ENCODE assay signal across 1 cellular context in the genomic region with DNA sequence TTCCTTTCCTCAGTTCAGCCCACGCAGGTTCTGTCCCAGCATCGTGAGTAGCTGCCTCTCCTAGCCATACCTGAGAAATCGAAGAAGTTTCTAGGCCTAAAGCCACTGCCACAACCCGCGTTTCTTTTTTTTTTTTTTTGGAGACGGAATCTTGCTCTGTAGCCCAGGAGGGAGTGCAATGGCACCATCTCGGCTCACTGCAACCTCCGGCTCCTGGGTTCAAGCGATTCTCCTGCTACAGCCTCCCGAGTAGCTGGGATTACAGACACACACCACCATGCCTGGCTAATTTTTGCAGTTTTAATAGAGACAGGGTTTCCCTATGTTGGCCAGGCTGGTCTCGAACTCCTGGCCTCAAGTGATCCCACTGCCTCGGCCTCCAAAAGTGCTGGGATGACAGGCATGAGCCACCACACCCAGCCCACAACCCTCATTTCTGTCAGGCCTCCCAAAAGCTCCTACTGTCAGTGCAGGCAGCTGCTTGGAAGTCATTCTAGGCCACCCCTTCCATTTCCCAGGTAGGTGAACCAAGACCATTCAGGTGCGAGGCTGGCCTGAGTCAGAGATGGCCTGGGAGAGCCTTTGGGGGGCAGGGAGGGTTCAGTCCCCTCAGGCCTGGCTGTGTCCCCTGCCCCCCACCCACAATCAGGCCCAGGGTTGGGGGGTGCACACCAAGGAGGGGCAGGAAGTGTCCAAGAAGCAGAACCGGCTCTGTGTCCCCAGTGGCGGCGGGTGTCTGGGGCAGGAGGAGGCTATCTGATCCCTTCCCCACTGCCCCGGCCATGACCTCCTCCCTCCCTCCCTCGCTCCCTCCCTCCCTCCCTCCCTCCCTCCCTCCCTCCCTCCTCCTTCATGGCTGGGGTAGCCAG.
TF ChIP-seq lines count a peak whose summit lies in the region.

No MANE protein-coding gene starts in this region.

TF ChIP-seq in K562, 482 proteins besides CTCF, POLR2A, EP300 and RAD21 (continued from another document):
- TF ChIP-seq, protein P1, sequence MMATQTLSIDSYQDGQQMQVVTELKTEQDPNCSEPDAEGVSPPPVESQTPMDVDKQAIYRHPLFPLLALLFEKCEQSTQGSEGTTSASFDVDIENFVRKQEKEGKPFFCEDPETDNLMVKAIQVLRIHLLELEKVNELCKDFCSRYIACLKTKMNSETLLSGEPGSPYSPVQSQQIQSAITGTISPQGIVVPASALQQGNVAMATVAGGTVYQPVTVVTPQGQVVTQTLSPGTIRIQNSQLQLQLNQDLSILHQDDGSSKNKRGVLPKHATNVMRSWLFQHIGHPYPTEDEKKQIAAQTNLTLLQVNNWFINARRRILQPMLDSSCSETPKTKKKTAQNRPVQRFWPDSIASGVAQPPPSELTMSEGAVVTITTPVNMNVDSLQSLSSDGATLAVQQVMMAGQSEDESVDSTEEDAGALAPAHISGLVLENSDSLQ (IDR thresholded peaks at IDR 0.05), result no peak; the same call in 1 of the 2 replicates
- TF ChIP-seq ZNF584 (CRISPR knock-in tag; IDR thresholded peaks at IDR 0.05; ENCODE audit: low read depth) (no peak), CBFB (CRISPR knock-in tag; IDR thresholded peaks at IDR 0.05) (peak; percentile 66; the same call in 1 of the 2 replicates), HSF4 (CRISPR knock-in tag; IDR thresholded peaks at IDR 0.05; ENCODE audit: borderline replicate concordance) (no peak), ZNF354B (CRISPR knock-in tag; IDR thresholded peaks at IDR 0.05) (no peak), TSC22D4 (tag; IDR thresholded peaks at IDR 0.05) (no peak), CHCHD3 (CRISPR knock-in tag; IDR thresholded peaks at IDR 0.05) (no peak)
- TF ChIP-seq, protein P2, sequence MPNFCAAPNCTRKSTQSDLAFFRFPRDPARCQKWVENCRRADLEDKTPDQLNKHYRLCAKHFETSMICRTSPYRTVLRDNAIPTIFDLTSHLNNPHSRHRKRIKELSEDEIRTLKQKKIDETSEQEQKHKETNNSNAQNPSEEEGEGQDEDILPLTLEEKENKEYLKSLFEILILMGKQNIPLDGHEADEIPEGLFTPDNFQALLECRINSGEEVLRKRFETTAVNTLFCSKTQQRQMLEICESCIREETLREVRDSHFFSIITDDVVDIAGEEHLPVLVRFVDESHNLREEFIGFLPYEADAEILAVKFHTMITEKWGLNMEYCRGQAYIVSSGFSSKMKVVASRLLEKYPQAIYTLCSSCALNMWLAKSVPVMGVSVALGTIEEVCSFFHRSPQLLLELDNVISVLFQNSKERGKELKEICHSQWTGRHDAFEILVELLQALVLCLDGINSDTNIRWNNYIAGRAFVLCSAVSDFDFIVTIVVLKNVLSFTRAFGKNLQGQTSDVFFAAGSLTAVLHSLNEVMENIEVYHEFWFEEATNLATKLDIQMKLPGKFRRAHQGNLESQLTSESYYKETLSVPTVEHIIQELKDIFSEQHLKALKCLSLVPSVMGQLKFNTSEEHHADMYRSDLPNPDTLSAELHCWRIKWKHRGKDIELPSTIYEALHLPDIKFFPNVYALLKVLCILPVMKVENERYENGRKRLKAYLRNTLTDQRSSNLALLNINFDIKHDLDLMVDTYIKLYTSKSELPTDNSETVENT (CRISPR knock-in tag; IDR thresholded peaks at IDR 0.05), result no peak
